Comparison of ENCODE assay signal across 20 cellular contexts in genomic region chr6:37205997-37206340, GRCh38. TPM values are rescaled to one million over a fixed set of nuclear protein-coding genes. Genes with fewer than 3 reads are reported as not detected.
A peak's percentile ranks its signal among the peaks of the same experiment; 100 is the strongest.
DNase-seq lines count a peak whose midpoint lies in the region; ATAC-seq and TF ChIP-seq lines count a peak whose summit lies in the region.
"Had no signal": no experiment of that assay in that cellular context is flagged by ENCODE, and none has a peak within 500 bp of the region (broad histone marks: within the 10 kb centered on the region; RNA-seq: fewer than 3 reads in every experiment).

No MANE protein-coding gene starts in this region.

- no peak overlapping the region for H4K8ac ChIP-seq in IMR-90 (ENCODE audit: low read depth in 2 of 2, low read length in 2 of 2)

- H4K20me1 ChIP-seq in IMR-90 (ENCODE audit: insufficient read depth, low read length) = 0 out of 2 replicates have a peak, but pooled peaks cover 4% of the 10 kb centered on the region
- no peaks in the 10 kb centered on the region for H4K20me1 ChIP-seq in neural progenitor cell (ENCODE audit: low read depth)

- H3K56ac ChIP-seq in IMR-90 (ENCODE audit: extremely low read depth, insufficient read depth, low read length) = no peak overlapping the region

- no peaks in the 10 kb centered on the region for H3F3A ChIP-seq in neural progenitor cell (ENCODE audit: low read depth)

- no peaks in the 10 kb centered on the region for H3K9me1 ChIP-seq in IMR-90 (ENCODE audit: insufficient read depth, low read length)

- POLR2A ChIA-PET in IMR-90 (lab: Charles Lee; ENCODE audit: unreplicated experiment) = no interaction called here

- CTCF ChIA-PET in activated naive CD4-positive, alpha-beta T cell treated with anti-CD3 and anti-CD28 coated beads for 36 hours (lab: Charles Lee) = interaction anchor here (0.7 to 19.0 kb wide), 6 partner anchors 18 to 333 kb away, joined by 3 to 704 read pairs (median 94); partner anchors contain the start of gene PIM1
- CTCF ChIA-PET in IMR-90 (lab: Yijun Ruan, JAX) = interaction anchor here (1.3 to 2.1 kb wide), 4 partner anchors 34 to 188 kb away, joined by 4 to 7 read pairs (median 6); no protein-coding TSS in a partner anchor

- H3K4me3 Mint-ChIP-seq in activated naive CD4-positive, alpha-beta T cell treated with anti-CD3 and anti-CD28 coated beads for 36 hours = no peak overlapping the region
- no peak overlapping the region for H3K4me3 Mint-ChIP-seq in activated T-helper 2 cell treated with anti-CD3 and anti-CD28 coated beads, Interferon-gamma antibody, Interleukin-2, Interleukin-4, amounts not matched to agents 10 μg/mL and 5 μg/mL and 100 μg/mL, durations not matched to agents 14 hours and 24 hours and 36 hours (ENCODE audit: low read depth)
- no peak overlapping the region for H3K4me3 Mint-ChIP-seq in neural progenitor cell
- H3K4me3 Mint-ChIP-seq: HFFc6 had no signal

- H4K5ac ChIP-seq in IMR-90 (ENCODE audit: low read depth, low read length) = no peak overlapping the region

- H3K14ac ChIP-seq in IMR-90 (replicated peaks; ENCODE audit: low read depth, low read length) = no peak overlapping the region

- no peak overlapping the region for H2AFZ ChIP-seq in IMR-90 (replicated peaks; ENCODE audit: low read length, poor library complexity)
- no peak overlapping the region for H2AFZ ChIP-seq in neural progenitor cell (replicated peaks)
- H2AFZ ChIP-seq: PC-9 had no signal

- H4K91ac ChIP-seq in IMR-90 (ENCODE audit: insufficient read depth, low read depth, low read length) = no peak overlapping the region

- TF ChIP-seq POLR2A in IMR-90 (IDR thresholded peaks at IDR 0.05; ENCODE audit: low read depth, low read length) = no peak

- H3K4ac ChIP-seq in IMR-90 (ENCODE audit: low read depth, low read length) = no peak overlapping the region

- H3K27ac Mint-ChIP-seq in activated naive CD4-positive, alpha-beta T cell treated with anti-CD3 and anti-CD28 coated beads for 36 hours = peak overlapping the region; percentile 88
- H3K27ac Mint-ChIP-seq in activated T-helper 2 cell treated with anti-CD3 and anti-CD28 coated beads, Interferon-gamma antibody, Interleukin-2, Interleukin-4, amounts not matched to agents 10 μg/mL and 5 μg/mL and 100 μg/mL, durations not matched to agents 14 hours and 24 hours and 36 hours = peak overlapping the region; percentile 75
- peak overlapping the region; percentile 24 for H3K27ac Mint-ChIP-seq in neural progenitor cell
- H3K27ac Mint-ChIP-seq: HFFc6 had no signal

- WGBS in IMR-90 (ENCODE audit: extremely low coverage in 2 of 2, insufficient read length in 1 of 2), 2 experiments = no CpG with 5 or more reads among the region's 4 CpGs

- TF ChIP-seq CTCF in IMR-90 (conservative IDR thresholded peaks at IDR 0.05; ENCODE audit: low read depth, low read length) (no peak), neural progenitor cell (IDR thresholded peaks at IDR 0.05) (no peak), BE2C (IDR thresholded peaks at IDR 0.05; ENCODE audit: low read depth, low read length) (no peak)

- H2AK5ac ChIP-seq in IMR-90 (ENCODE audit: low read depth, low read length) = no peak overlapping the region

- H3K27ac ChIP-seq in IMR-90 (ENCODE audit: insufficient read depth, low read length) = no peak overlapping the region
- no peak overlapping the region for H3K27ac ChIP-seq in neural progenitor cell
- H3K27ac ChIP-seq: cardiac muscle cell, PC-9 had no signal

- dilution Hi-C loops in IMR-90 (cut with HindIII; ENCODE audit: low sequenced_read_pairs, unreplicated experiment) = no loop called here

- no peaks in the 10 kb centered on the region for H3K27me3 Mint-ChIP-seq in activated naive CD4-positive, alpha-beta T cell treated with anti-CD3 and anti-CD28 coated beads for 36 hours (ENCODE audit: low read depth)
- no peaks in the 10 kb centered on the region for H3K27me3 Mint-ChIP-seq in activated T-helper 2 cell treated with anti-CD3 and anti-CD28 coated beads, Interferon-gamma antibody, Interleukin-2, Interleukin-4, amounts not matched to agents 10 μg/mL and 5 μg/mL and 100 μg/mL, durations not matched to agents 14 hours and 24 hours and 36 hours (ENCODE audit: low read depth)
- peaks cover 6% of the 10 kb centered on the region for H3K27me3 Mint-ChIP-seq in neural progenitor cell (ENCODE audit: insufficient read depth, low read depth)

- H3K4me3 ChIP-seq in IMR-90 (ENCODE audit: insufficient read depth, low read depth, low read length) (no peak overlapping the region), neural progenitor cell (no peak overlapping the region), BE2C (ENCODE audit: low read depth, low read length) (no peak overlapping the region)
- H3K4me3 ChIP-seq: cardiac muscle cell, PC-9 had no signal

- TF ChIP-seq RAD21 in IMR-90 (IDR thresholded peaks at IDR 0.05; ENCODE audit: low read length) = no peak

- no peak overlapping the region for H2BK15ac ChIP-seq in IMR-90 (ENCODE audit: low read depth, low read length)

- H3K9me3 ChIP-seq in IMR-90 (ENCODE audit: control insufficient read depth, insufficient read depth, low read length) (no peaks in the 10 kb centered on the region), neural progenitor cell (ENCODE audit: low read depth) (no peaks in the 10 kb centered on the region), BE2C (no peaks in the 10 kb centered on the region)

- intact Hi-C loops in activated naive CD4-positive, alpha-beta T cell treated with anti-CD3 and anti-CD28 coated beads for 36 hours (cut with micrococcal nuclease) = loop anchor here (1.0 kb wide), 2 partner anchors 14 to 173 kb away; no protein-coding TSS in a partner anchor
- intact Hi-C loops in IMR-90 (cut with micrococcal nuclease) = no loop called here
- intact Hi-C loops in activated T-helper 2 cell treated with anti-CD3 and anti-CD28 coated beads, Interferon-gamma antibody, Interleukin-2, Interleukin-4, amounts not matched to agents 10 μg/mL and 5 μg/mL and 100 μg/mL, durations not matched to agents 14 hours and 24 hours and 36 hours (cut with micrococcal nuclease) = loop anchor here (1.0 to 10.0 kb wide), 3 partner anchors 15 to 291 kb away; no protein-coding TSS in a partner anchor

- peaks cover 85% of the 10 kb centered on the region for H3K4me1 Mint-ChIP-seq in activated naive CD4-positive, alpha-beta T cell treated with anti-CD3 and anti-CD28 coated beads for 36 hours (ENCODE audit: low read depth)
- peaks cover 69% of the 10 kb centered on the region for H3K4me1 Mint-ChIP-seq in activated T-helper 2 cell treated with anti-CD3 and anti-CD28 coated beads, Interferon-gamma antibody, Interleukin-2, Interleukin-4, amounts not matched to agents 10 μg/mL and 5 μg/mL and 100 μg/mL, durations not matched to agents 14 hours and 24 hours and 36 hours (ENCODE audit: low read depth)
- H3K4me1 Mint-ChIP-seq in neural progenitor cell = peaks cover 8% of the 10 kb centered on the region

- no peak overlapping the region for H3K4me2 ChIP-seq in IMR-90 (ENCODE audit: low read depth, low read length)
- H3K4me2 ChIP-seq in neural progenitor cell = no peak overlapping the region

- no peak overlapping the region for H3K18ac ChIP-seq in IMR-90 (ENCODE audit: low read depth, low read length)

- H3K9me3 Mint-ChIP-seq in activated naive CD4-positive, alpha-beta T cell treated with anti-CD3 and anti-CD28 coated beads for 36 hours = no peaks in the 10 kb centered on the region
- no peaks in the 10 kb centered on the region for H3K9me3 Mint-ChIP-seq in activated T-helper 2 cell treated with anti-CD3 and anti-CD28 coated beads, Interferon-gamma antibody, Interleukin-2, Interleukin-4, amounts not matched to agents 10 μg/mL and 5 μg/mL and 100 μg/mL, durations not matched to agents 14 hours and 24 hours and 36 hours
- H3K9me3 Mint-ChIP-seq in neural progenitor cell = no peaks in the 10 kb centered on the region
- H3K9me3 Mint-ChIP-seq: HFFc6 had no signal

- H2BK5ac ChIP-seq in IMR-90 (ENCODE audit: low read depth, low read length, poor library complexity, severe bottlenecking) = no peak overlapping the region

- peak overlapping the region; percentile 47 for H2AK9ac ChIP-seq in IMR-90 (replicated peaks; ENCODE audit: low read depth, low read length, poor library complexity)

- H3K23ac ChIP-seq in IMR-90 (ENCODE audit: low read depth, low read length) = no peak overlapping the region

- H3K36me3 ChIP-seq in IMR-90 (ENCODE audit: control insufficient read depth, insufficient read depth, low read length) = no peaks in the 10 kb centered on the region
- H3K36me3 ChIP-seq in neural progenitor cell = no peaks in the 10 kb centered on the region
- H3K36me3 ChIP-seq in BE2C = no peaks in the 10 kb centered on the region
- H3K36me3 ChIP-seq: cardiac muscle cell had no signal

- no peak overlapping the region for H2BK120ac ChIP-seq in IMR-90 (ENCODE audit: low read depth, low read length)

- no peak for DNase-seq in activated naive CD4-positive, alpha-beta T cell treated with anti-CD3 and anti-CD28 coated beads for 36 hours
- no peak for DNase-seq in activated naive CD4-positive, alpha-beta T cell treated with Interleukin-2 at 50 U/mL for 16 hours
- DNase-seq in IMR-90 (no peak), neural progenitor cell (ENCODE audit: low spot score) (no peak), epidermal melanocyte (ENCODE audit: insufficient read length, low spot score) (no peak), NCI-H2227 (lab: John Stamatoyannopoulos, UW; ENCODE audit: unreplicated experiment) (no peak), BE2C (no peak)
- DNase-seq in activated T-helper 2 cell treated with anti-CD3 and anti-CD28 coated beads, Interferon-gamma antibody, Interleukin-2, Interleukin-4, amounts not matched to agents 10 μg/mL and 5 μg/mL and 100 μg/mL, durations not matched to agents 14 hours and 24 hours and 36 hours (ENCODE audit: low spot score) = no peak
- DNase-seq: activated CD4-positive, alpha-beta T cell treated with anti-CD3 and anti-CD28 coated beads, Interleukin-2, amount 50 U/mL, for 4 hours; amygdala; COR-L47; glutamatergic neuron; HFFc6; kidney glomerular epithelial cell; NCI-H1092 treated with DMSO at 0.1 percent for 48 hours; NCI-H2029; nucleus accumbens; PC-9; SHP77 treated with DMSO at 0.1 percent for 48 hours had no signal

- H2BK20ac ChIP-seq in IMR-90 (ENCODE audit: low read depth, low read length) = no peak overlapping the region

- no peaks in the 10 kb centered on the region for H3K36me3 Mint-ChIP-seq in activated naive CD4-positive, alpha-beta T cell treated with anti-CD3 and anti-CD28 coated beads for 36 hours (ENCODE audit: low read depth)
- no peaks in the 10 kb centered on the region for H3K36me3 Mint-ChIP-seq in activated T-helper 2 cell treated with anti-CD3 and anti-CD28 coated beads, Interferon-gamma antibody, Interleukin-2, Interleukin-4, amounts not matched to agents 10 μg/mL and 5 μg/mL and 100 μg/mL, durations not matched to agents 14 hours and 24 hours and 36 hours (ENCODE audit: low read depth)
- H3K36me3 Mint-ChIP-seq in neural progenitor cell = no peaks in the 10 kb centered on the region

- in situ Hi-C loops in IMR-90 (cut with MboI; ENCODE audit: low sequenced_read_pairs) = loop anchor here (10.0 kb wide), 1 partner anchor 151 kb away; no protein-coding TSS in a partner anchor

- no peak for ATAC-seq in IMR-90 (ENCODE audit: low read depth)

- no peaks in the 10 kb centered on the region for H3K79me1 ChIP-seq in IMR-90 (ENCODE audit: low read depth in 1 of 2, low read length in 2 of 2)

- no TSS peak for BruUV-seq in IMR-90 (replicated peaks; lab: Mats Ljungman, UMichigan)

- H3K79me2 ChIP-seq in neural progenitor cell (ENCODE audit: low read depth) = no peaks in the 10 kb centered on the region

- H3K9ac ChIP-seq in IMR-90 (ENCODE audit: low read depth, low read length) = no peak overlapping the region
- H3K9ac ChIP-seq in neural progenitor cell = no peak overlapping the region

- peaks cover 2% of the 10 kb centered on the region; the same call in 1 of the 2 replicates for H3K4me1 ChIP-seq in IMR-90 (ENCODE audit: control insufficient read depth, insufficient read depth, low read length)
- H3K4me1 ChIP-seq in neural progenitor cell = no peaks in the 10 kb centered on the region
- no peaks in the 10 kb centered on the region for H3K4me1 ChIP-seq in BE2C

- H3K27me3 ChIP-seq in IMR-90 (ENCODE audit: control insufficient read depth, insufficient read depth, low read length) (peaks cover 4% of the 10 kb centered on the region), neural progenitor cell (no peaks in the 10 kb centered on the region), BE2C (no peaks in the 10 kb centered on the region)
- H3K27me3 ChIP-seq: cardiac muscle cell had no signal

RNA-seq across cellular contexts. Expression of gene PIM1, which starts 36.0 kb away (rescaled TPM):
- total RNA-seq in activated naive CD4-positive, alpha-beta T cell treated with anti-CD3 and anti-CD28 coated beads for 36 hours = 100 to 1,000 TPM; 226 to 227 TPM
- total RNA-seq in IMR-90 (2012; rRNA removed) (6.1 and 7.2 TPM in 2 replicates), neural progenitor cell (ENCODE audit: low replicate concordance) (9.1 and 18.9 TPM in 2 replicates)
- polyA plus RNA-seq in IMR-90 (2012; rRNA removed) = 12.8 and 18.5 TPM in 2 replicates
- polyA plus RNA-seq in IMR-90 (2012; cell fraction: cytosol; rRNA removed) = 12.2 and 21.8 TPM in 2 replicates
- polyA plus RNA-seq in IMR-90 (2012; cell fraction: nucleus; rRNA removed; ENCODE audit: low replicate concordance) = 50.1 and 73.1 TPM in 2 replicates
- total RNA-seq in activated T-helper 2 cell treated with anti-CD3 and anti-CD28 coated beads, Interferon-gamma antibody, Interleukin-2, Interleukin-4, amounts not matched to agents 10 μg/mL and 5 μg/mL and 100 μg/mL, durations not matched to agents 14 hours and 24 hours and 36 hours = 151 and 161 TPM in 2 replicates
- polyA plus RNA-seq in BE2C (2012; ENCODE audit: insufficient read depth, insufficient read length, low read depth) = 64.9 TPM

RNA-seq across cellular contexts. Expression of gene TBC1D22B, which starts 51.6 kb away (rescaled TPM):
- total RNA-seq in activated naive CD4-positive, alpha-beta T cell treated with anti-CD3 and anti-CD28 coated beads for 36 hours = 10 to 100 TPM; 13.4 to 15.1 TPM
- 6.6 and 7.5 TPM in 2 replicates for total RNA-seq in IMR-90 (2012; rRNA removed)
- 7.1 and 7.5 TPM in 2 replicates for polyA plus RNA-seq in IMR-90 (2012; rRNA removed)
- 5.0 and 5.7 TPM in 2 replicates for polyA plus RNA-seq in IMR-90 (2012; cell fraction: cytosol; rRNA removed)
- 6.7 and 15.6 TPM in 2 replicates for polyA plus RNA-seq in IMR-90 (2012; cell fraction: nucleus; rRNA removed; ENCODE audit: low replicate concordance)
- total RNA-seq in activated T-helper 2 cell treated with anti-CD3 and anti-CD28 coated beads, Interferon-gamma antibody, Interleukin-2, Interleukin-4, amounts not matched to agents 10 μg/mL and 5 μg/mL and 100 μg/mL, durations not matched to agents 14 hours and 24 hours and 36 hours = 13.8 and 14.6 TPM in 2 replicates
- total RNA-seq in neural progenitor cell (ENCODE audit: low replicate concordance) = 16.2 and 16.5 TPM in 2 replicates
- polyA plus RNA-seq in BE2C (2012; ENCODE audit: insufficient read depth, insufficient read length, low read depth) = 5.9 TPM

RNA-seq across cellular contexts. Expression of gene TMEM217, which starts 52.0 kb away (rescaled TPM):
- under 1 TPM; 0.81 to 0.95 TPM for total RNA-seq in activated naive CD4-positive, alpha-beta T cell treated with anti-CD3 and anti-CD28 coated beads for 36 hours
- 1.4 TPM in 2 replicates for total RNA-seq in IMR-90 (2012; rRNA removed)
- polyA plus RNA-seq in IMR-90 (2012; rRNA removed) = 2.5 and 3.5 TPM in 2 replicates
- 0.83 and 2.4 TPM in 2 replicates for polyA plus RNA-seq in IMR-90 (2012; cell fraction: cytosol; rRNA removed)
- 2.2 and 9.6 TPM in 2 replicates for polyA plus RNA-seq in IMR-90 (2012; cell fraction: nucleus; rRNA removed; ENCODE audit: low replicate concordance)
- total RNA-seq in activated T-helper 2 cell treated with anti-CD3 and anti-CD28 coated beads, Interferon-gamma antibody, Interleukin-2, Interleukin-4, amounts not matched to agents 10 μg/mL and 5 μg/mL and 100 μg/mL, durations not matched to agents 14 hours and 24 hours and 36 hours = 4.5 and 4.8 TPM in 2 replicates
- 0.09 TPM in 1 of 2 replicates, not detected in the other for total RNA-seq in neural progenitor cell (ENCODE audit: low replicate concordance)
- not detected for polyA plus RNA-seq in BE2C (2012; ENCODE audit: insufficient read depth, insufficient read length, low read depth)

Comparison
In these comparisons a context has a peak if more than half of its experiments do, and no peak if none do; other contexts are left out.
1. H3K27ac Mint-ChIP-seq: peak in every context shown above with its lines; median percentile 88 in activated naive CD4-positive, alpha-beta T cell treated with anti-CD3 and anti-CD28 coated beads for 36 hours; 75 in activated T-helper 2 cell treated with anti-CD3 and anti-CD28 coated beads, Interferon-gamma antibody, Interleukin-2, Interleukin-4, amounts not matched to agents 10 μg/mL and 5 μg/mL and 100 μg/mL, durations not matched to agents 14 hours and 24 hours and 36 hours; 24 in neural progenitor cell.